In the genomic region with DNA sequence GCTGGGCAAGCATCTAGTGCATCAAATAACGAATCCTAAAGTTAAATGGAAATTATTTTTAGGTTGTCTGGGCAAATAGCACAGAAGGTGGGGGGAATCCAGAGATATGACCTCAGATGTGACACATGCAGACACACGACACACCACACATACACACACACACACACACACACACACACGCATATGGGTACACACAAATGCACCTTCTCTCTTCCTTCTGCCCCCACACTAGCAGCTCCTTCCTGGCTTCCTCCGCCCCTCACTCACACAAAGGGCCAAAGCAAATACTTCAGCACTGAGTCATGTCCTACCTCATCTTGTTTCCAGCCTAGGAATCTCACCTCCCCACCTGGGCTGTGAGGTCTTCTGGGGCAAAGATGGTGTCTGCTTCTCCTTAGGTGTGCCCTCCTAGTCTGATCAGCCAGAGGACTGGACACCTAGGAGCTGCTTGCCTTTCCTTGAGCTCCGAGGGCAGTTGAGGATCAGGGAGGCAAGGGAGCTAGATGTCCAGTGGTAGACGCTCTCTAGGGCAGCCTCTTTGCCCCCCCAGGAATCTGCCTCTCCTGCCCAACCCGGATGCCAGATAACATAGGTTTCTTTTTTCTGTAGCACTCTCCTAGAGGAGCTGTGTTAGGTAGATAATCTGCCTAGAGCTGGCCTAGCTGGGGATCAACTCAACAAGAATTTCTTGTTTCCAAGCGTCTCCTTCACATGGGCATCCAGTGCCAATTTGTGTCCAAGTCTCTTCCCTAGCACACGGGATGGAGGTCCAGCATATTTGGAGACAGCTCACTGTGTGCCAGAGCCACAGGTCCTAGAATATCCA, we compare ENCODE assay signal across 9 cellular contexts. TPM values are rescaled to one million over a fixed set of nuclear protein-coding genes. Genes with fewer than 3 reads are reported as not detected.
DNase-seq lines count a peak whose midpoint lies in the region; ATAC-seq lines count a peak whose summit lies in the region.
"Had no signal": no experiment of that assay in that cellular context is flagged by ENCODE, and none has a peak within 500 bp of the region (broad histone marks: within the 10 kb centered on the region; RNA-seq: fewer than 3 reads in every experiment).

No MANE protein-coding gene starts in this region.

- peaks cover 17 to 23% of the 10 kb centered on the region in 2 donors for H3K4me1 Mint-ChIP-seq in stimulated activated naive B cell treated with anti-CD40 and anti-IgM and Interleukin-4, amounts not matched to agents 10 μg/mL and 1 μg/mL and 100 μg/mL, for 72 hours

- peak overlapping the region; percentile 65 for H3K27ac Mint-ChIP-seq in stimulated activated naive B cell treated with anti-CD40 and anti-IgM and Interleukin-4, amounts not matched to agents 10 μg/mL and 1 μg/mL and 100 μg/mL, for 72 hours

- no peaks in the 10 kb centered on the region for H3K27me3 ChIP-seq in MG63

- H3K36me3 Mint-ChIP-seq in stimulated activated naive B cell treated with anti-CD40 and anti-IgM and Interleukin-4, amounts not matched to agents 10 μg/mL and 1 μg/mL and 100 μg/mL, for 72 hours, result no peaks in the 10 kb centered on the region

- no peak overlapping the region for H3K4me3 Mint-ChIP-seq in stimulated activated naive B cell treated with anti-CD40 and anti-IgM and Interleukin-4, amounts not matched to agents 10 μg/mL and 1 μg/mL and 100 μg/mL, for 72 hours

- no peaks in the 10 kb centered on the region for H3K9me3 Mint-ChIP-seq in stimulated activated naive B cell treated with anti-CD40 and anti-IgM and Interleukin-4, amounts not matched to agents 10 μg/mL and 1 μg/mL and 100 μg/mL, for 72 hours

- H3K27me3 Mint-ChIP-seq in stimulated activated naive B cell treated with anti-CD40 and anti-IgM and Interleukin-4, amounts not matched to agents 10 μg/mL and 1 μg/mL and 100 μg/mL, for 72 hours, result no peaks in the 10 kb centered on the region

- DNase-seq in MG63 (peak; percentile 69), kidney tubule cell (ENCODE audit: low spot score) (peak; percentile 98), inferior parietal cortex (ENCODE audit: extremely low spot score) (no peak), cortex of kidney (lab: John Stamatoyannopoulos, UW) (no peak)
- DNase-seq in activated naive CD4-positive, alpha-beta T cell treated with anti-CD3 and anti-CD28 coated beads, Interleukin-2, amount 50 U/mL, for 16 hours, result peak; percentile 72
- peak; percentile 30 for DNase-seq in stimulated activated naive B cell treated with anti-CD40 and anti-IgM and Interleukin-4, amounts not matched to agents 10 μg/mL and 1 μg/mL and 100 μg/mL, for 72 hours

- H3K36me3 ChIP-seq in MG63, result peaks cover 4% of the 10 kb centered on the region

- H3K9me3 ChIP-seq in MG63, result no peaks in the 10 kb centered on the region
- H3K9me3 ChIP-seq: mucosa of descending colon had no signal

- ATAC-seq in stimulated activated naive B cell treated with anti-CD40 and anti-IgM and Interleukin-4, amounts not matched to agents 10 μg/mL and 1 μg/mL and 100 μg/mL, for 72 hours (replicated peaks), result peak; percentile 75 to 77
- ATAC-seq in GM21360 (IDR thresholded peaks at IDR 0.05; ENCODE audit: unreplicated experiment), result no peak
- ATAC-seq in HG03457 (IDR thresholded peaks at IDR 0.05; ENCODE audit: unreplicated experiment), result no peak

- no peak overlapping the region for H3K4me3 ChIP-seq in MG63
- H3K4me3 ChIP-seq: mucosa of descending colon had no signal

RNA-seq across cellular contexts. Expression of a gene that starts 14.3 kb away (rescaled TPM):
- 42.0 and 47.4 TPM in 2 replicates for total RNA-seq in MG63 (2014; rRNA removed; shearing (Covaris generic); ENCODE audit: low replicate concordance)

Comparison
In these comparisons a context has a peak if more than half of its experiments do, and no peak if none do; other contexts are left out.
1. DNase-seq: peak in MG63 (single experiment), activated naive CD4-positive, alpha-beta T cell treated with anti-CD3 and anti-CD28 coated beads, Interleukin-2, amount 50 U/mL, for 16 hours (single experiment), kidney tubule cell (single experiment) and stimulated activated naive B cell treated with anti-CD40 and anti-IgM and Interleukin-4, amounts not matched to agents 10 μg/mL and 1 μg/mL and 100 μg/mL, for 72 hours (single experiment); none in inferior parietal cortex (single experiment) and cortex of kidney (single experiment).
2. ATAC-seq: peak in stimulated activated naive B cell treated with anti-CD40 and anti-IgM and Interleukin-4, amounts not matched to agents 10 μg/mL and 1 μg/mL and 100 μg/mL, for 72 hours (2 of 2); none in GM21360 (single experiment) and HG03457 (single experiment).